Comparison of ENCODE assay signal across 7 cellular contexts in the genomic region with DNA sequence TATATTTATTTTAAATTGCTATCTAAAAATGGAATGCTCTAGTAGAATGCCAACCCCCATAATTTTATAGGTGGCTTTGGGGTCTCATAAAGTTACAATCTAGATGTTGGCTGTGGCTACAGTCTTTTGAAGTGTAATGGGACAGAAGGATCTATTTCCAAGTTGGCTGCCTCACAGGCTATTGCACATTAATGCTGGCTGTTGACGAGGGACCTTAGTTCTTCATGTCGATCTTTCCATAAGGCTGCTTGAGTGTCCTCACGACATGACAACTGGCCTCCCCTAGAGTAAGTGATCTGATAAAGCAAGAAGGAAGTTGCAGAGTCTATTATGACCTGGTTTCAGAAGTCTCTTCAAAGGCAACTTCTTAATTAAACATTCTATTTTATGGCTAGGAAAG.
"Had no signal": no experiment of that assay in that cellular context is flagged by ENCODE, and none has a peak within 500 bp of the region (broad histone marks: within the 10 kb centered on the region; RNA-seq: fewer than 3 reads in every experiment).

No MANE protein-coding gene starts in this region.

- DNase-seq: H7, HFFc6, IMR-90, KG1 had no signal

- H3K9me3 Mint-ChIP-seq: GM23338, HFFc6 had no signal

- H3K4me1 Mint-ChIP-seq: GM23338 had no signal

- H3K27ac Mint-ChIP-seq: GM23338, HFFc6 had no signal

- ATAC-seq: GM23338, HCT116, K562 had no signal

- H3K4me3 Mint-ChIP-seq: GM23338, HFFc6 had no signal
